ENCODE assay signal across 8 cellular contexts in genomic region chr12:57771271-57771872, GRCh38. TPM values are rescaled to one million over a fixed set of nuclear protein-coding genes. Genes with fewer than 3 reads are reported as not detected.
A peak's percentile ranks its signal among the peaks of the same experiment; 100 is the strongest.
DNase-seq lines count a peak whose midpoint lies in the region; ATAC-seq, FAIRE-seq and TF ChIP-seq lines count a peak whose summit lies in the region.

No MANE protein-coding gene starts in this region.

- H3K79me2 ChIP-seq in HepG2 (ENCODE audit: insufficient read depth, low read length): peaks cover 17% of the 10 kb centered on the region

- peak overlapping the region; percentile 46 to 99 for H3K27ac ChIP-seq in coronary artery
- H3K27ac ChIP-seq in HepG2 (ENCODE audit: extremely low read length, insufficient read depth, low read length): peak overlapping the region; percentile 97

- H3K9me3 ChIP-seq in HepG2 (ENCODE audit: low read length): no peaks in the 10 kb centered on the region

- FAIRE-seq in HepG2 (lab: Jason Lieb, UNC): peak; percentile 88

- ATAC-seq in GM18873 (IDR thresholded peaks at IDR 0.05; ENCODE audit: low FRiP score, unreplicated experiment) (peak; percentile 74), HG03108 (IDR thresholded peaks at IDR 0.05; ENCODE audit: unreplicated experiment) (peak; percentile 61), HepG2 (peak; percentile 70)

- H3K4me2 ChIP-seq in HepG2 (ENCODE audit: low read depth, low read length): peak overlapping the region; percentile 96

- TF ChIP-seq CTCF in WI38 (IDR thresholded peaks at IDR 0.05; ENCODE audit: low read depth, low read length) (no peak), coronary artery (IDR thresholded peaks at IDR 0.05) (no peak), HepG2 (CRISPR knock-in tag; IDR thresholded peaks at IDR 0.05) (no peak)

- POLR2A ChIA-PET in HepG2 (lab: Yijun Ruan, JAX): interaction anchor here (0.6 to 1.8 kb wide), 11 partner anchors 11 to 124 kb away, joined by 3 to 15 read pairs (median 6); partner anchors contain the start of genes CDK4, MARCHF9, TSFM and TSPAN31

- DNase-seq in ACHN (peak; percentile 97), NCI-H2196 treated with DMSO at 0.1 percent for 48 hours (lab: John Stamatoyannopoulos, UW; ENCODE audit: unreplicated experiment) (peak; percentile 80), coronary artery (ENCODE audit: low spot score) (peak; percentile 91), HepG2 (ENCODE audit: low spot score) (peak; percentile 87)
- peak; percentile 81 to 86 for DNase-seq in stimulated activated CD4-positive, alpha-beta T cell treated with anti-CD3 and anti-CD28 coated beads, Interleukin-2, amount 100 ng/mL, for 48 hours

- H4K20me1 ChIP-seq in HepG2 (ENCODE audit: insufficient read depth, low read length): no peaks in the 10 kb centered on the region

- CTCF ChIA-PET in HepG2 (lab: Yijun Ruan, JAX; ENCODE audit: low intra/inter-chr PET ratio, low total read pairs): no interaction called here

- H3K4me3 ChIP-seq in WI38 (ENCODE audit: low read depth, low read length): peak overlapping the region; percentile 89
- H3K4me3 ChIP-seq in coronary artery: peak overlapping the region; percentile 93
- peak overlapping the region; percentile 77 to 89 (median 78) for H3K4me3 ChIP-seq in HepG2 (replicated peaks in 1 of 3; ENCODE audit: insufficient read depth in 1 of 3, low read depth in 2 of 3, low read length in 3 of 3)

- no peaks in the 10 kb centered on the region; a peak in 1 of 5 replicates for H3K27me3 ChIP-seq in HepG2 (ENCODE audit: control insufficient read depth in 1 of 2, insufficient read depth in 2 of 2, low read length in 2 of 2)

- in situ Hi-C loops in ACHN (cut with HindIII; ENCODE audit: low pct_ligation_motif_present, low pct_unique_long_range_greater_than_20kb, low sequenced_read_pairs): no loop called here
- in situ Hi-C loops in HepG2 (cut with HindIII; ENCODE audit: extremely low pct_ligation_motif_present, low pct_unique_long_range_greater_than_20kb): no loop called here

- H3K36me3 ChIP-seq in HepG2 (replicated peaks in 1 of 2; ENCODE audit: control insufficient read depth in 1 of 2, insufficient read depth in 2 of 2, low read length in 2 of 2): peaks cover 16 to 18% of the 10 kb centered on the region in 2 experiments

- H2AFZ ChIP-seq in HepG2 (ENCODE audit: low read length): no peak overlapping the region

- H3K4me1 ChIP-seq in HepG2 (ENCODE audit: insufficient read depth, low read length): peaks cover 25% of the 10 kb centered on the region

- no peak for TF ChIP-seq EP300 in HepG2 (IDR thresholded peaks at IDR 0.05; ENCODE audit: low read depth in 2 of 2, low read length in 2 of 2)
- no peak for TF ChIP-seq EP300 in HepG2 (CRISPR knock-in tag; IDR thresholded peaks at IDR 0.05; ENCODE audit: borderline replicate concordance)

- 2% methylated on average over 16 of the region's 16 CpGs for WGBS in HepG2 (ENCODE audit: low lambda C conversion rate)

- TF ChIP-seq RAD21 in HepG2 (CRISPR knock-in tag; IDR thresholded peaks at IDR 0.05): no peak

- H3K9ac ChIP-seq in HepG2 (ENCODE audit: insufficient read depth, low read depth, low read length): peak overlapping the region; percentile 94

- intact Hi-C loops in HepG2 (cut with micrococcal nuclease; ENCODE audit: unreplicated experiment): loop anchor here (5.0 kb wide), 1 partner anchor 71 kb away; no protein-coding TSS in a partner anchor

- TSS peak; percentile 77 for BruUV-seq in HepG2 (replicated peaks; lab: Mats Ljungman, UMichigan)

- TF ChIP-seq POLR2A in HepG2 (IDR thresholded peaks at IDR 0.05; ENCODE audit: insufficient read depth in 1 of 2, low read depth in 2 of 2, low read length in 2 of 2): no peak

RNA-seq across cellular contexts. Expression of gene METTL1, which starts 0.5 kb away (rescaled TPM):
- 34.7 and 35.5 TPM in 2 replicates for total RNA-seq in HepG2 (2016; rRNA removed; fragmentation: Illumina TruSeq; extraction: Trizol)
- total RNA-seq in HepG2 (2016; cell fraction: cytosol; rRNA removed; fragmentation: Illumina TruSeq; extraction: Trizol; ENCODE audit: low read depth): 13.7 and 15.7 TPM in 2 replicates
- 35.1 and 37.6 TPM in 2 replicates for total RNA-seq in HepG2 (2016; cell fraction: insoluble cytoplasmic fraction; rRNA removed; fragmentation: Illumina TruSeq; extraction: Trizol)
- 18.6 and 19.7 TPM in 2 replicates for total RNA-seq in HepG2 (2016; cell fraction: membrane; rRNA removed; fragmentation: Illumina TruSeq; extraction: Trizol)
- 22.7 and 26.8 TPM in 2 replicates for total RNA-seq in HepG2 (2016; cell fraction: nucleus; rRNA removed; fragmentation: Illumina TruSeq; extraction: Trizol)
- 36.9 and 38.3 TPM in 2 replicates for polyA plus RNA-seq in HepG2 (2011; rRNA removed)
- polyA plus RNA-seq in HepG2 (2011; cell fraction: cytosol; rRNA removed): 22.7 and 24.5 TPM in 2 replicates
- 38.6 and 43.0 TPM in 2 replicates for polyA plus RNA-seq in HepG2 (2011; cell fraction: nucleus; rRNA removed)
- 21.2 and 23.6 TPM in 2 replicates for polyA plus RNA-seq in HepG2 (2012)
- polyA plus RNA-seq in HepG2 (2016; cell fraction: cytosol; fragmentation: Illumina TruSeq; extraction: Trizol; ENCODE audit: low read depth): 11.4 and 14.1 TPM in 2 replicates
- 46.1 and 52.2 TPM in 2 replicates for polyA plus RNA-seq in HepG2 (2016; cell fraction: insoluble cytoplasmic fraction; fragmentation: Illumina TruSeq; extraction: Trizol; ENCODE audit: low read depth)
- polyA plus RNA-seq in HepG2 (2016; cell fraction: membrane; fragmentation: Illumina TruSeq; extraction: Trizol; ENCODE audit: low read depth): 15.5 and 17.6 TPM in 2 replicates
- 43.2 and 53.1 TPM in 2 replicates for polyA plus RNA-seq in HepG2 (2016; cell fraction: nucleus; fragmentation: Illumina TruSeq; extraction: Trizol; ENCODE audit: insufficient read depth, low read depth)
- 49.2 and 64.0 TPM in 2 replicates for polyA minus RNA-seq in HepG2 (2011; rRNA and poly(A)+ RNA removed; ENCODE audit: low replicate concordance)
- 9.4 and 10.6 TPM in 2 replicates for polyA minus RNA-seq in HepG2 (2011; cell fraction: cytosol; rRNA and poly(A)+ RNA removed)
- polyA minus RNA-seq in HepG2 (2011; cell fraction: nucleus; rRNA and poly(A)+ RNA removed): 58.3 and 58.5 TPM in 2 replicates

RNA-seq across cellular contexts. Expression of gene EEF1AKMT3, which starts 1.0 kb away (rescaled TPM):
- 4.7 and 6.6 TPM in 2 replicates for total RNA-seq in HepG2 (2016; rRNA removed; fragmentation: Illumina TruSeq; extraction: Trizol)
- 1.7 and 1.9 TPM in 2 replicates for total RNA-seq in HepG2 (2016; cell fraction: cytosol; rRNA removed; fragmentation: Illumina TruSeq; extraction: Trizol; ENCODE audit: low read depth)
- 5.0 and 5.9 TPM in 2 replicates for total RNA-seq in HepG2 (2016; cell fraction: insoluble cytoplasmic fraction; rRNA removed; fragmentation: Illumina TruSeq; extraction: Trizol)
- 6.1 TPM in 2 replicates for total RNA-seq in HepG2 (2016; cell fraction: membrane; rRNA removed; fragmentation: Illumina TruSeq; extraction: Trizol)
- 3.5 and 3.8 TPM in 2 replicates for total RNA-seq in HepG2 (2016; cell fraction: nucleus; rRNA removed; fragmentation: Illumina TruSeq; extraction: Trizol)
- polyA plus RNA-seq in HepG2 (2011; rRNA removed): 10.8 and 11.4 TPM in 2 replicates
- 9.7 and 10.4 TPM in 2 replicates for polyA plus RNA-seq in HepG2 (2011; cell fraction: cytosol; rRNA removed)
- polyA plus RNA-seq in HepG2 (2011; cell fraction: nucleus; rRNA removed): 8.1 and 9.8 TPM in 2 replicates
- 7.8 and 9.8 TPM in 2 replicates for polyA plus RNA-seq in HepG2 (2012)
- polyA plus RNA-seq in HepG2 (2016; cell fraction: cytosol; fragmentation: Illumina TruSeq; extraction: Trizol; ENCODE audit: low read depth): 1.3 and 1.5 TPM in 2 replicates
- 6.4 and 8.5 TPM in 2 replicates for polyA plus RNA-seq in HepG2 (2016; cell fraction: insoluble cytoplasmic fraction; fragmentation: Illumina TruSeq; extraction: Trizol; ENCODE audit: low read depth)
- 5.3 and 6.0 TPM in 2 replicates for polyA plus RNA-seq in HepG2 (2016; cell fraction: membrane; fragmentation: Illumina TruSeq; extraction: Trizol; ENCODE audit: low read depth)
- 10.5 TPM in 2 replicates for polyA plus RNA-seq in HepG2 (2016; cell fraction: nucleus; fragmentation: Illumina TruSeq; extraction: Trizol; ENCODE audit: insufficient read depth, low read depth)
- polyA minus RNA-seq in HepG2 (2011; rRNA and poly(A)+ RNA removed; ENCODE audit: low replicate concordance): 6.5 and 19.9 TPM in 2 replicates
- 5.5 and 6.4 TPM in 2 replicates for polyA minus RNA-seq in HepG2 (2011; cell fraction: cytosol; rRNA and poly(A)+ RNA removed)
- 3.5 and 5.6 TPM in 2 replicates for polyA minus RNA-seq in HepG2 (2011; cell fraction: nucleus; rRNA and poly(A)+ RNA removed)

RNA-seq across cellular contexts. Expression of gene CYP27B1, which starts 4.5 kb away (rescaled TPM):
- total RNA-seq in HepG2 (2016; rRNA removed; fragmentation: Illumina TruSeq; extraction: Trizol): 0.97 and 2.3 TPM in 2 replicates
- 0.51 and 0.53 TPM in 2 replicates for total RNA-seq in HepG2 (2016; cell fraction: cytosol; rRNA removed; fragmentation: Illumina TruSeq; extraction: Trizol; ENCODE audit: low read depth)
- total RNA-seq in HepG2 (2016; cell fraction: insoluble cytoplasmic fraction; rRNA removed; fragmentation: Illumina TruSeq; extraction: Trizol): 0.70 and 2.8 TPM in 2 replicates
- total RNA-seq in HepG2 (2016; cell fraction: membrane; rRNA removed; fragmentation: Illumina TruSeq; extraction: Trizol): 0.79 and 0.83 TPM in 2 replicates
- 4.1 and 5.2 TPM in 2 replicates for total RNA-seq in HepG2 (2016; cell fraction: nucleus; rRNA removed; fragmentation: Illumina TruSeq; extraction: Trizol)
- polyA plus RNA-seq in HepG2 (2011; rRNA removed): 3.0 and 3.4 TPM in 2 replicates
- 0.86 and 1.2 TPM in 2 replicates for polyA plus RNA-seq in HepG2 (2011; cell fraction: cytosol; rRNA removed)
- polyA plus RNA-seq in HepG2 (2011; cell fraction: nucleus; rRNA removed): 19.6 and 23.7 TPM in 2 replicates
- 1.4 and 2.3 TPM in 2 replicates for polyA plus RNA-seq in HepG2 (2012)
- polyA plus RNA-seq in HepG2 (2016; cell fraction: cytosol; fragmentation: Illumina TruSeq; extraction: Trizol; ENCODE audit: low read depth): 0.29 and 0.36 TPM in 2 replicates
- 1.1 and 1.2 TPM in 2 replicates for polyA plus RNA-seq in HepG2 (2016; cell fraction: insoluble cytoplasmic fraction; fragmentation: Illumina TruSeq; extraction: Trizol; ENCODE audit: low read depth)
- polyA plus RNA-seq in HepG2 (2016; cell fraction: membrane; fragmentation: Illumina TruSeq; extraction: Trizol; ENCODE audit: low read depth): 0.59 and 0.77 TPM in 2 replicates
- polyA plus RNA-seq in HepG2 (2016; cell fraction: nucleus; fragmentation: Illumina TruSeq; extraction: Trizol; ENCODE audit: insufficient read depth, low read depth): 6.9 and 9.0 TPM in 2 replicates
- polyA minus RNA-seq in HepG2 (2011; rRNA and poly(A)+ RNA removed; ENCODE audit: low replicate concordance): 5.9 and 7.2 TPM in 2 replicates
- 0.40 and 1.9 TPM in 2 replicates for polyA minus RNA-seq in HepG2 (2011; cell fraction: cytosol; rRNA and poly(A)+ RNA removed)
- polyA minus RNA-seq in HepG2 (2011; cell fraction: nucleus; rRNA and poly(A)+ RNA removed): 15.7 and 19.3 TPM in 2 replicates

RNA-seq across cellular contexts. Expression of gene TSFM, which starts 11.2 kb away (rescaled TPM):
- 68.3 and 89.7 TPM in 2 replicates for total RNA-seq in HepG2 (2016; rRNA removed; fragmentation: Illumina TruSeq; extraction: Trizol)
- 3.6 and 5.5 TPM in 2 replicates for total RNA-seq in HepG2 (2016; cell fraction: cytosol; rRNA removed; fragmentation: Illumina TruSeq; extraction: Trizol; ENCODE audit: low read depth)
- total RNA-seq in HepG2 (2016; cell fraction: insoluble cytoplasmic fraction; rRNA removed; fragmentation: Illumina TruSeq; extraction: Trizol): 68.1 and 86.4 TPM in 2 replicates
- total RNA-seq in HepG2 (2016; cell fraction: membrane; rRNA removed; fragmentation: Illumina TruSeq; extraction: Trizol): 11.5 and 12.6 TPM in 2 replicates
- total RNA-seq in HepG2 (2016; cell fraction: nucleus; rRNA removed; fragmentation: Illumina TruSeq; extraction: Trizol): 22.8 and 27.6 TPM in 2 replicates
- 24.0 and 29.8 TPM in 2 replicates for polyA plus RNA-seq in HepG2 (2011; rRNA removed)
- polyA plus RNA-seq in HepG2 (2011; cell fraction: cytosol; rRNA removed): 23.1 and 23.8 TPM in 2 replicates
- 7.3 and 7.5 TPM in 2 replicates for polyA plus RNA-seq in HepG2 (2011; cell fraction: nucleus; rRNA removed)
- polyA plus RNA-seq in HepG2 (2012): 31.2 and 34.6 TPM in 2 replicates
- 5.3 and 5.4 TPM in 2 replicates for polyA plus RNA-seq in HepG2 (2016; cell fraction: cytosol; fragmentation: Illumina TruSeq; extraction: Trizol; ENCODE audit: low read depth)
- 85.2 and 97.5 TPM in 2 replicates for polyA plus RNA-seq in HepG2 (2016; cell fraction: insoluble cytoplasmic fraction; fragmentation: Illumina TruSeq; extraction: Trizol; ENCODE audit: low read depth)
- polyA plus RNA-seq in HepG2 (2016; cell fraction: membrane; fragmentation: Illumina TruSeq; extraction: Trizol; ENCODE audit: low read depth): 10.7 TPM in 2 replicates
- 48.3 and 48.4 TPM in 2 replicates for polyA plus RNA-seq in HepG2 (2016; cell fraction: nucleus; fragmentation: Illumina TruSeq; extraction: Trizol; ENCODE audit: insufficient read depth, low read depth)
- polyA minus RNA-seq in HepG2 (2011; rRNA and poly(A)+ RNA removed; ENCODE audit: low replicate concordance): 8.7 and 16.9 TPM in 2 replicates
- 6.6 and 10.7 TPM in 2 replicates for polyA minus RNA-seq in HepG2 (2011; cell fraction: cytosol; rRNA and poly(A)+ RNA removed)
- polyA minus RNA-seq in HepG2 (2011; cell fraction: nucleus; rRNA and poly(A)+ RNA removed): 9.7 and 11.1 TPM in 2 replicates

RNA-seq across cellular contexts. Expression of gene MARCHF9, which starts 16.5 kb away (rescaled TPM):
- total RNA-seq in HepG2 (2016; rRNA removed; fragmentation: Illumina TruSeq; extraction: Trizol): 2.7 and 5.7 TPM in 2 replicates
- 3.9 and 5.1 TPM in 2 replicates for total RNA-seq in HepG2 (2016; cell fraction: cytosol; rRNA removed; fragmentation: Illumina TruSeq; extraction: Trizol; ENCODE audit: low read depth)
- total RNA-seq in HepG2 (2016; cell fraction: insoluble cytoplasmic fraction; rRNA removed; fragmentation: Illumina TruSeq; extraction: Trizol): 3.4 and 4.7 TPM in 2 replicates
- total RNA-seq in HepG2 (2016; cell fraction: membrane; rRNA removed; fragmentation: Illumina TruSeq; extraction: Trizol): 5.9 and 6.2 TPM in 2 replicates
- 3.4 and 4.3 TPM in 2 replicates for total RNA-seq in HepG2 (2016; cell fraction: nucleus; rRNA removed; fragmentation: Illumina TruSeq; extraction: Trizol)
- polyA plus RNA-seq in HepG2 (2011; rRNA removed): 9.6 and 14.5 TPM in 2 replicates
- polyA plus RNA-seq in HepG2 (2011; cell fraction: cytosol; rRNA removed): 8.1 and 8.8 TPM in 2 replicates
- polyA plus RNA-seq in HepG2 (2011; cell fraction: nucleus; rRNA removed): 15.5 and 17.5 TPM in 2 replicates
- polyA plus RNA-seq in HepG2 (2012): 7.7 and 10.3 TPM in 2 replicates
- polyA plus RNA-seq in HepG2 (2016; cell fraction: cytosol; fragmentation: Illumina TruSeq; extraction: Trizol; ENCODE audit: low read depth): 2.7 and 3.1 TPM in 2 replicates
- 5.0 and 8.0 TPM in 2 replicates for polyA plus RNA-seq in HepG2 (2016; cell fraction: insoluble cytoplasmic fraction; fragmentation: Illumina TruSeq; extraction: Trizol; ENCODE audit: low read depth)
- polyA plus RNA-seq in HepG2 (2016; cell fraction: membrane; fragmentation: Illumina TruSeq; extraction: Trizol; ENCODE audit: low read depth): 5.8 TPM in 2 replicates
- polyA plus RNA-seq in HepG2 (2016; cell fraction: nucleus; fragmentation: Illumina TruSeq; extraction: Trizol; ENCODE audit: insufficient read depth, low read depth): 13.4 and 15.4 TPM in 2 replicates
- polyA minus RNA-seq in HepG2 (2011; rRNA and poly(A)+ RNA removed; ENCODE audit: low replicate concordance): 12.1 and 12.5 TPM in 2 replicates
- polyA minus RNA-seq in HepG2 (2011; cell fraction: cytosol; rRNA and poly(A)+ RNA removed): 4.1 and 4.5 TPM in 2 replicates
- polyA minus RNA-seq in HepG2 (2011; cell fraction: nucleus; rRNA and poly(A)+ RNA removed): 3.7 and 5.3 TPM in 2 replicates

Comparison
In these comparisons a context has a peak if more than half of its experiments do, and no peak if none do; other contexts are left out.
1. Peak in every context shown above with its lines: DNase-seq, ATAC-seq, H3K4me3 ChIP-seq and H3K27ac ChIP-seq.